Comparison of ENCODE assay signal across 19 cellular contexts in genomic region chr7:80154656-80155325, GRCh38. TPM values are rescaled to one million over a fixed set of nuclear protein-coding genes. Genes with fewer than 3 reads are reported as not detected.
DNase-seq lines count a peak whose midpoint lies in the region; ATAC-seq and TF ChIP-seq lines count a peak whose summit lies in the region.
"Had no signal": no experiment of that assay in that cellular context is flagged by ENCODE, and none has a peak within 500 bp of the region (broad histone marks: within the 10 kb centered on the region; RNA-seq: fewer than 3 reads in every experiment).

No MANE protein-coding gene starts in this region.

- H3K4me3 Mint-ChIP-seq in nephron = no peak overlapping the region
- H3K4me3 Mint-ChIP-seq: activated naive CD8-positive, alpha-beta T cell had no signal

- H3K27ac Mint-ChIP-seq in nephron = peak overlapping the region; percentile 60 to 72 (median 69)
- H3K27ac Mint-ChIP-seq: activated naive CD8-positive, alpha-beta T cell had no signal

- no peak overlapping the region for H3K4me3 ChIP-seq in fibroblast of lung (replicated peaks in 1 of 4; ENCODE audit: control extremely low read depth in 1 of 4, insufficient read depth in 1 of 4, low read depth in 3 of 4, low read length in 4 of 4)
- H3K4me3 ChIP-seq: body of pancreas, coronary artery, left ventricle myocardium inferior, PC-9, thoracic aorta had no signal

- peaks cover 23% of the 10 kb centered on the region for H3K4me1 Mint-ChIP-seq in nephron

- H3K4me1 ChIP-seq in fibroblast of lung (ENCODE audit: control insufficient read depth, extremely low read depth, insufficient read depth, low read length) = peaks cover 31% of the 10 kb centered on the region
- H3K4me1 ChIP-seq: body of pancreas had no signal

- no peaks in the 10 kb centered on the region for H3K9me3 ChIP-seq in fibroblast of lung (ENCODE audit: control insufficient read depth, insufficient read depth, low read depth, low read length)
- H3K9me3 ChIP-seq: body of pancreas, left ventricle myocardium inferior, thoracic aorta had no signal

- peaks cover 10% of the 10 kb centered on the region for H3K36me3 Mint-ChIP-seq in nephron (ENCODE audit: low read depth)
- H3K36me3 Mint-ChIP-seq: activated naive CD8-positive, alpha-beta T cell had no signal

- no peak overlapping the region for H3K9ac ChIP-seq in fibroblast of lung (ENCODE audit: insufficient read depth, low read length)

- H3K27me3 ChIP-seq in fibroblast of lung (ENCODE audit: control insufficient read depth, insufficient read depth, low read length) = no peaks in the 10 kb centered on the region
- H3K27me3 ChIP-seq: body of pancreas had no signal

- no peaks in the 10 kb centered on the region for H3K27me3 Mint-ChIP-seq in nephron (ENCODE audit: low read depth)

- ATAC-seq in GM19452 (IDR thresholded peaks at IDR 0.05; ENCODE audit: unreplicated experiment) = no peak
- ATAC-seq: body of pancreas had no signal

- peaks cover 84% of the 10 kb centered on the region for H3K79me2 ChIP-seq in fibroblast of lung (ENCODE audit: control insufficient read depth, insufficient read depth, low read length)

- no peaks in the 10 kb centered on the region for H3K36me3 ChIP-seq in fibroblast of lung (ENCODE audit: control insufficient read depth, insufficient read depth, low read length)
- H3K36me3 ChIP-seq: left ventricle myocardium inferior, thoracic aorta had no signal

- no peak overlapping the region for H2AFZ ChIP-seq in fibroblast of lung (ENCODE audit: low read length)
- H2AFZ ChIP-seq: PC-9 had no signal

- TF ChIP-seq CTCF in fibroblast of lung (conservative IDR thresholded peaks at IDR 0.05 in 1 of 2, IDR thresholded peaks at IDR 0.05 in 1 of 2; ENCODE audit: low read depth in 1 of 2, low read length in 2 of 2) (no peak), nephron (IDR thresholded peaks at IDR 0.05; ENCODE audit: unreplicated experiment in 3 of 3) (no peak)

- peaks cover 2% of the 10 kb centered on the region for H4K20me1 ChIP-seq in fibroblast of lung (ENCODE audit: control insufficient read depth, extremely low read depth, insufficient read depth, low read length)

- no peaks in the 10 kb centered on the region for H3K9me3 Mint-ChIP-seq in nephron

- peak; percentile 56 for DNase-seq in EL
- DNase-seq in NCI-H69 (lab: John Stamatoyannopoulos, UW) = peak; percentile 41
- DNase-seq in fibroblast of lung (ENCODE audit: low read depth in 2 of 2) = peak in 1 of 2 donors; percentile 87
- no peak for DNase-seq in NOMO-1 (lab: John Stamatoyannopoulos, UW; ENCODE audit: unreplicated experiment in 2 of 2)
- DNase-seq in anterior cingulate cortex (lab: John Stamatoyannopoulos, UW) = no peak
- DNase-seq: AML-193; body of pancreas; GOT3; left ventricle myocardium inferior; NCI-H1436; NCI-H774; PC-9; stimulated activated CD4-positive, alpha-beta T cell treated with anti-CD3 and anti-CD28 coated beads, Interleukin-12 subunit alpha, Interleukin-12 subunit beta, amount 100 ng/mL, for 4 hours; T-helper 9 cell had no signal

- H3K4me2 ChIP-seq in fibroblast of lung (ENCODE audit: extremely low read depth, insufficient read depth, low read length) = peak overlapping the region; percentile 26
- H3K4me2 ChIP-seq: PC-9 had no signal

- H3K27ac ChIP-seq in fibroblast of lung (ENCODE audit: insufficient read depth, low read length) = no peak overlapping the region
- H3K27ac ChIP-seq: body of pancreas, coronary artery, left ventricle myocardium inferior, PC-9, thoracic aorta had no signal

RNA-seq across cellular contexts. Expression of gene GNAI1, which starts 20.2 kb away (rescaled TPM):
- 42.6 and 68.9 TPM in 2 replicates for total RNA-seq in fibroblast of lung
- polyA plus RNA-seq in fibroblast of lung = 47.8 and 81.8 TPM in 2 replicates
- polyA plus RNA-seq in fibroblast of lung (2012) = 47.7 and 83.0 TPM in 2 replicates
- polyA minus RNA-seq in fibroblast of lung (ENCODE audit: low replicate concordance) = 4.1 and 11.5 TPM in 2 replicates

Comparison
In these comparisons a context has a peak if more than half of its experiments do, and no peak if none do; other contexts are left out.
1. DNase-seq: peak in EL (single experiment) and NCI-H69 (single experiment); none in NOMO-1 (0 of 2) and anterior cingulate cortex (0 of 58).